Comparison of ENCODE assay signal across 15 cellular contexts in genomic region chr3:172634948-172635347, GRCh38.
"Had no signal": no experiment of that assay in that cellular context is flagged by ENCODE, and none has a peak within 500 bp of the region (broad histone marks: within the 10 kb centered on the region; RNA-seq: fewer than 3 reads in every experiment).

No MANE protein-coding gene starts in this region.

- DNase-seq: activated CD4-positive, alpha-beta T cell treated with anti-CD3 and anti-CD28 coated beads for 48 hours; activated effector memory CD4-positive, alpha-beta T cell treated with Interleukin-2 at 50 U/mL for 16 hours; amniotic stem cell; brain microvascular endothelial cell; gastrocnemius medialis; naive B cell; posterior cingulate gyrus; right lobe of liver; SJCRH30; stimulated activated CD4-positive, alpha-beta T cell treated with anti-CD3 and anti-CD28 coated beads, Interleukin-1b, Interleukin-23, amount 100 ng/mL, for 48 hours; stimulated activated naive CD4-positive, alpha-beta T cell; T1000 had no signal

- H3K4me1 ChIP-seq: gastrocnemius medialis, SJCRH30 had no signal

- H3K27me3 Mint-ChIP-seq: naive B cell had no signal

- H3K27me3 ChIP-seq: brain microvascular endothelial cell, gastrocnemius medialis, right lobe of liver, SJCRH30 had no signal

- H3K9me3 ChIP-seq: gastrocnemius medialis, right lobe of liver, SJCRH30 had no signal

- H3K36me3 Mint-ChIP-seq: activated naive CD4-positive, alpha-beta T cell treated with anti-CD3 and anti-CD28 coated beads, Interleukin-2, amount 50 U/mL, for 72 hours had no signal

- H3K36me3 ChIP-seq: right lobe of liver, SJCRH30 had no signal

- H3K4me3 ChIP-seq: gastrocnemius medialis, lung, right lobe of liver, SJCRH30 had no signal

- H3K9me3 Mint-ChIP-seq: activated naive CD4-positive, alpha-beta T cell treated with anti-CD3 and anti-CD28 coated beads, Interleukin-2, amount 50 U/mL, for 72 hours; naive B cell had no signal

- ATAC-seq: gastrocnemius medialis had no signal

- H3K27ac Mint-ChIP-seq: activated naive CD4-positive, alpha-beta T cell treated with anti-CD3 and anti-CD28 coated beads, Interleukin-2, amount 50 U/mL, for 72 hours; naive B cell had no signal

- H3K27ac ChIP-seq: brain microvascular endothelial cell, gastrocnemius medialis, right lobe of liver, SJCRH30, VCaP had no signal

- H3K4me3 Mint-ChIP-seq: naive B cell had no signal

- H3K4me1 Mint-ChIP-seq: naive B cell had no signal
